ENCODE assay signal across 9 cellular contexts in genomic region chr4:62093735-62094134, GRCh38.
"Had no signal": no experiment of that assay in that cellular context is flagged by ENCODE, and none has a peak within 500 bp of the region (broad histone marks: within the 10 kb centered on the region; RNA-seq: fewer than 3 reads in every experiment).

No MANE protein-coding gene starts in this region.

- H3K4me3 Mint-ChIP-seq: H9, HFFc6 had no signal

- H3K27ac Mint-ChIP-seq: H9, HFFc6 had no signal

- FAIRE-seq: H54 had no signal

- H3K4me1 ChIP-seq: HAP-1 had no signal

- ATAC-seq: HCT116 had no signal

- H3K9ac ChIP-seq: GM23248 had no signal

- H3K36me3 ChIP-seq: HAP-1 had no signal

- H3K4me3 ChIP-seq: GM23248, HAP-1 had no signal

- H3K27ac ChIP-seq: GM23248 had no signal

- H2AFZ ChIP-seq: GM23248 had no signal

- DNase-seq: GM23248, GOT3, H7, H9, HCEC 1CT, HFFc6 had no signal
